ENCODE assay signal across 8 cellular contexts in the genomic region with DNA sequence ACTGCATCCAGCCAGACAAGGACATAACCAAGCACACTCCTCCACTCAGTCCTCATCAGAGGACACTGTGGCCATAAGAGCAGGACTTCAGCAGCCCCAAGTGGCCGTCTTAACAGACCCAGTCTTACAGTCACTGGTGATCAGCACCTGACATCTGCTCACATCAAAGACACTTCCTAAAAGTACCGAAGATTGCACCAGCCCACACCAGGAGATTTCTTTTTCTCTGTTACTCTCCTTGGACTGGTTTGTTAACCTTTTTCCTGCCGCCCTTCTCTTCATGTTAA. TPM values are rescaled to one million over a fixed set of nuclear protein-coding genes. Genes with fewer than 3 reads are reported as not detected.
DNase-seq lines count a peak whose midpoint lies in the region; ATAC-seq and TF ChIP-seq lines count a peak whose summit lies in the region.

No MANE protein-coding gene starts in this region.

- POLR2A ChIA-PET in CD4-positive, alpha-beta T cell (lab: Charles Lee): interaction anchor here (0.9 to 10.3 kb wide), 10 partner anchors 19 to 88 kb away, joined by 3 to 749 read pairs (median 6); partner anchors contain the start of genes MAL and ZNF2
- POLR2A ChIA-PET in activated CD4-positive, alpha-beta memory T cell treated with anti-CD3 and anti-CD28 coated beads, Interleukin-2, amount 10 ng/mL, durations not matched to agents 7 days and 5 days (lab: Charles Lee): interaction anchor here (0.7 to 11.4 kb wide), 6 partner anchors 17 to 88 kb away, joined by 3 to 432 read pairs (median 6); partner anchors contain the start of genes MAL and ZNF2

- no peaks in the 10 kb centered on the region for H3K9me3 ChIP-seq in CD4-positive, alpha-beta T cell (ENCODE audit: control insufficient read depth, low read length)

- peaks cover 75% of the 10 kb centered on the region for H3K4me1 Mint-ChIP-seq in CD4-positive, alpha-beta T cell (ENCODE audit: low read depth)
- H3K4me1 Mint-ChIP-seq in activated CD4-positive, alpha-beta memory T cell treated with anti-CD3 and anti-CD28 coated beads, Interleukin-2, amount 10 ng/mL, durations not matched to agents 7 days and 5 days: peaks cover 74% of the 10 kb centered on the region

- no peaks in the 10 kb centered on the region for H3K9me3 Mint-ChIP-seq in CD4-positive, alpha-beta T cell
- peaks cover under 1% of the 10 kb centered on the region for H3K9me3 Mint-ChIP-seq in activated CD4-positive, alpha-beta memory T cell treated with anti-CD3 and anti-CD28 coated beads, Interleukin-2, amount 10 ng/mL, durations not matched to agents 7 days and 5 days

- H3K27me3 ChIP-seq in CD4-positive, alpha-beta T cell (ENCODE audit: control insufficient read depth, insufficient read depth, low read length): no peaks in the 10 kb centered on the region

- H3K27me3 Mint-ChIP-seq in CD4-positive, alpha-beta T cell: no peaks in the 10 kb centered on the region
- no peaks in the 10 kb centered on the region for H3K27me3 Mint-ChIP-seq in activated CD4-positive, alpha-beta memory T cell treated with anti-CD3 and anti-CD28 coated beads, Interleukin-2, amount 10 ng/mL, durations not matched to agents 7 days and 5 days

- in situ Hi-C loops in GM13976 (cut with MboI; ENCODE audit: low sequenced_read_pairs, unreplicated experiment): loop anchor here (10.0 kb wide), 1 partner anchor 63 kb away; no protein-coding TSS in a partner anchor

- CTCF ChIA-PET in CD4-positive, alpha-beta T cell (lab: Charles Lee): interaction anchor here (1.2 to 10.4 kb wide), 11 partner anchors 15 to 88 kb away, joined by 4 to 223 read pairs (median 9); partner anchors contain the start of genes MAL, MRPS5 and ZNF2
- CTCF ChIA-PET in activated CD4-positive, alpha-beta memory T cell treated with anti-CD3 and anti-CD28 coated beads, Interleukin-2, amount 10 ng/mL, durations not matched to agents 7 days and 5 days (lab: Charles Lee): interaction anchor here (0.6 to 11.2 kb wide), 11 partner anchors 7 to 135 kb away, joined by 3 to 397 read pairs (median 16); partner anchors contain the start of genes MAL, MRPS5 and ZNF2

- no peak for ATAC-seq in CD4-positive, alpha-beta T cell (ENCODE audit: poor library complexity)

- H3K27ac ChIP-seq in CD4-positive, alpha-beta T cell (ENCODE audit: low read depth, low read length): peak overlapping the region; percentile 92

- H3K36me3 Mint-ChIP-seq in CD4-positive, alpha-beta T cell (ENCODE audit: low read depth): no peaks in the 10 kb centered on the region
- H3K36me3 Mint-ChIP-seq in activated CD4-positive, alpha-beta memory T cell treated with anti-CD3 and anti-CD28 coated beads, Interleukin-2, amount 10 ng/mL, durations not matched to agents 7 days and 5 days (ENCODE audit: low read depth): peaks cover 5% of the 10 kb centered on the region

- no peak for TF ChIP-seq CTCF in CD4-positive, alpha-beta T cell (IDR thresholded peaks at IDR 0.05)
- no peak for TF ChIP-seq CTCF in GM13976 (IDR thresholded peaks at IDR 0.05; ENCODE audit: borderline replicate concordance, control extremely low read depth, extremely low read depth, insufficient read depth, missing control alignments)

- intact Hi-C loops in CD4-positive, alpha-beta T cell (cut with DNase I, micrococcal nuclease): loop anchor here (5.0 kb wide), 2 partner anchors 35 to 80 kb away; partner anchors contain the start of gene ZNF514 (in 1 of the 2)

- H3K4me3 Mint-ChIP-seq in CD4-positive, alpha-beta T cell: peak overlapping the region; percentile 76
- peak overlapping the region; percentile 78 for H3K4me3 Mint-ChIP-seq in activated CD4-positive, alpha-beta memory T cell treated with anti-CD3 and anti-CD28 coated beads, Interleukin-2, amount 10 ng/mL, durations not matched to agents 7 days and 5 days

- DNase-seq in CD4-positive, alpha-beta T cell: no peak
- DNase-seq in GM13976 (ENCODE audit: low spot score) (peak; percentile 42), medulla oblongata (ENCODE audit: extremely low spot score) (peak; percentile 77), NCI-H2171 (lab: John Stamatoyannopoulos, UW) (no peak), NCI-H1694 (lab: John Stamatoyannopoulos, UW) (no peak), activated gamma-delta T cell treated with Interleukin-2 at 50 U/mL for 16 hours (no peak), NCI-H187 treated with DMSO at 0.1 percent for 48 hours (lab: John Stamatoyannopoulos, UW) (no peak)
- no peak for DNase-seq in activated CD4-positive, alpha-beta memory T cell treated with anti-CD3 and anti-CD28 coated beads, Interleukin-2, amount 10 ng/mL, durations not matched to agents 7 days and 5 days

- H3K27ac Mint-ChIP-seq in CD4-positive, alpha-beta T cell: peak overlapping the region; percentile 93
- peak overlapping the region; percentile 64 for H3K27ac Mint-ChIP-seq in activated CD4-positive, alpha-beta memory T cell treated with anti-CD3 and anti-CD28 coated beads, Interleukin-2, amount 10 ng/mL, durations not matched to agents 7 days and 5 days

RNA-seq across cellular contexts. Expression of gene MRPS5, which starts 44.1 kb away (rescaled TPM):
- total RNA-seq in CD4-positive, alpha-beta T cell: 10 to 100 TPM; 15.3 to 16.3 TPM
- total RNA-seq in activated CD4-positive, alpha-beta memory T cell treated with anti-CD3 and anti-CD28 coated beads, Interleukin-2, amount 10 ng/mL, durations not matched to agents 7 days and 5 days: 10 to 100 TPM; 66.3 to 68.2 TPM

RNA-seq across cellular contexts. Expression of gene MAL, which starts 52.0 kb away (rescaled TPM):
- total RNA-seq in CD4-positive, alpha-beta T cell: 100 to 1,000 TPM; 101 to 102 TPM
- 100 to 1,000 TPM; 202 to 210 TPM for total RNA-seq in activated CD4-positive, alpha-beta memory T cell treated with anti-CD3 and anti-CD28 coated beads, Interleukin-2, amount 10 ng/mL, durations not matched to agents 7 days and 5 days

Comparison
In these comparisons a context has a peak if more than half of its experiments do, and no peak if none do; other contexts are left out.
1. DNase-seq: peak in GM13976 (single experiment) and medulla oblongata (single experiment); none in CD4-positive, alpha-beta T cell (0 of 10), activated CD4-positive, alpha-beta memory T cell treated with anti-CD3 and anti-CD28 coated beads, Interleukin-2, amount 10 ng/mL, durations not matched to agents 7 days and 5 days (single experiment), NCI-H2171 (single experiment), NCI-H1694 (single experiment), activated gamma-delta T cell treated with Interleukin-2 at 50 U/mL for 16 hours (single experiment) and NCI-H187 treated with DMSO at 0.1 percent for 48 hours (single experiment).